1 cellular context compared by ENCODE assay signal in the genomic region with DNA sequence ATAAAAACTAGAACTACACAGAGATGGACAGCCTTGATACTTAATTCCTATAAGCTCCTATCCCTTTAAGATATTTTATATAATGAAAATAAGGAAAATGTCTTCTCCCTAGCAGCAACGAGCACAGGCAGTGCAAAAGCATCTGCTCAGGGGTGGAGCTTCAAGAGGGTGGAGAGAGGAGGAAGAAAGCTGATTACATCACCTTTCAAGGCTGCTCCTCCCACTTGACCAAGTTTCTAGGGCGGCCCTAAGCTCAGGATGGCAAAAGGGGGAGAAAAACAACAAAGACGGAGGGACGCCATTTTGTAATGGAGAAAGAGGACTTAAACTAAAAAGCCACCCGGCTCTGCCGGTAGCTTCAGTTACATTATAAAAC.
TF ChIP-seq lines count a peak whose summit lies in the region.

No MANE protein-coding gene starts in this region.

TF ChIP-seq in K562, 482 proteins besides CTCF, POLR2A, EP300 and RAD21 (continued from another document and continues in another):
- TF ChIP-seq TFAM (CRISPR knock-in tag; conservative IDR thresholded peaks at IDR 0.05) (no peak), POLR2G (IDR thresholded peaks at IDR 0.05; ENCODE audit: low read depth, low read length) (no peak), RCOR1 (IDR thresholded peaks at IDR 0.05; ENCODE audit: borderline replicate concordance in 1 of 2, low read depth in 2 of 2, low read length in 2 of 2) (peak in 1 of 2 experiments; percentile 70; a peak in 1 of 4 replicates), SMAD1 (IDR thresholded peaks at IDR 0.05; ENCODE audit: low read depth, low read length, partially characterized antibody) (peak; percentile 58), NFE2L1 (tag; IDR thresholded peaks at IDR 0.05; ENCODE audit: borderline replicate concordance, low read depth) (no peak), JUN (IDR thresholded peaks at IDR 0.05; ENCODE audit: borderline replicate concordance, low read depth, low read length) (peak; percentile 67; the same call in 1 of the 2 replicates), JUN (CRISPR knock-in tag; IDR thresholded peaks at IDR 0.05; ENCODE audit: borderline replicate concordance) (no peak), FOXJ3 (CRISPR knock-in tag; IDR thresholded peaks at IDR 0.05) (no peak), TCF3 (CRISPR knock-in tag; IDR thresholded peaks at IDR 0.05) (no peak), STAT5A (IDR thresholded peaks at IDR 0.05; ENCODE audit: borderline replicate concordance, low read length) (no peak), CSDE1 (IDR thresholded peaks at IDR 0.05) (no peak), HDAC3 (IDR thresholded peaks at IDR 0.05; ENCODE audit: borderline replicate concordance, partially characterized antibody) (no peak), ZNF696 (CRISPR knock-in tag; conservative IDR thresholded peaks at IDR 0.05) (no peak), NFRKB (IDR thresholded peaks at IDR 0.05; ENCODE audit: low read depth) (peak; percentile 100), ZNF232 (CRISPR knock-in tag; IDR thresholded peaks at IDR 0.05) (no peak), SMAD3 (CRISPR knock-in tag; conservative IDR thresholded peaks at IDR 0.05) (no peak; the same call in 1 of the 2 replicates), ZNF217 (CRISPR knock-in tag; IDR thresholded peaks at IDR 0.05) (no peak), FOXA1 (IDR thresholded peaks at IDR 0.05; ENCODE audit: borderline replicate concordance) (no peak), KLF6 (CRISPR knock-in tag; IDR thresholded peaks at IDR 0.05; ENCODE audit: borderline replicate concordance) (no peak; the same call in 1 of the 2 replicates), ARID2 (IDR thresholded peaks at IDR 0.05) (no peak), HCFC1 (IDR thresholded peaks at IDR 0.05; ENCODE audit: low read depth, low read length) (peak; percentile 45; the same call in 1 of the 2 replicates), ZNF644 (tag; IDR thresholded peaks at IDR 0.05; ENCODE audit: low read depth) (no peak; the same call in 1 of the 2 replicates), ETV5 (CRISPR knock-in tag; IDR thresholded peaks at IDR 0.05; ENCODE audit: low read depth) (0 out of 2 replicates have a peak, but pooled peaks have one; percentile 1), CAMTA2 (CRISPR knock-in tag; conservative IDR thresholded peaks at IDR 0.05) (no peak), MCM5 (IDR thresholded peaks at IDR 0.05; ENCODE audit: low read depth) (no peak), CREM (IDR thresholded peaks at IDR 0.05; ENCODE audit: low read depth) (peak; percentile 45), MAFG (tag; conservative IDR thresholded peaks at IDR 0.05) (no peak), RBFOX2 (IDR thresholded peaks at IDR 0.05; ENCODE audit: low read depth, low read length) (no peak), FIP1L1 (IDR thresholded peaks at IDR 0.05; ENCODE audit: low read depth, low read length, poor library complexity, severe bottlenecking) (no peak), TAF7 (tag; IDR thresholded peaks at IDR 0.05) (0 out of 2 replicates have a peak, but pooled peaks have one; percentile 83), ZNF263 (CRISPR knock-in tag; IDR thresholded peaks at IDR 0.05; ENCODE audit: borderline replicate concordance) (no peak), RHOXF2B (CRISPR knock-in tag; conservative IDR thresholded peaks at IDR 0.05) (no peak), TRIM28 (IDR thresholded peaks at IDR 0.05) (no peak), EWSR1 (IDR thresholded peaks at IDR 0.05; ENCODE audit: borderline replicate concordance, low read depth, partially characterized antibody) (peak; percentile 46), DACH1 (IDR thresholded peaks at IDR 0.05; ENCODE audit: partially characterized antibody) (no peak), HDGF (IDR thresholded peaks at IDR 0.05) (no peak), EZH2 (IDR thresholded peaks at IDR 0.05; ENCODE audit: borderline replicate concordance, low read depth, low read length) (no peak), KDM4B (IDR thresholded peaks at IDR 0.05; ENCODE audit: borderline replicate concordance in 2 of 2, low read depth in 1 of 2) (no peak), EP400 (IDR thresholded peaks at IDR 0.05) (peak; percentile 95), ZNF507 (tag; conservative IDR thresholded peaks at IDR 0.05) (no peak)
- TF ChIP-seq, protein P1, sequence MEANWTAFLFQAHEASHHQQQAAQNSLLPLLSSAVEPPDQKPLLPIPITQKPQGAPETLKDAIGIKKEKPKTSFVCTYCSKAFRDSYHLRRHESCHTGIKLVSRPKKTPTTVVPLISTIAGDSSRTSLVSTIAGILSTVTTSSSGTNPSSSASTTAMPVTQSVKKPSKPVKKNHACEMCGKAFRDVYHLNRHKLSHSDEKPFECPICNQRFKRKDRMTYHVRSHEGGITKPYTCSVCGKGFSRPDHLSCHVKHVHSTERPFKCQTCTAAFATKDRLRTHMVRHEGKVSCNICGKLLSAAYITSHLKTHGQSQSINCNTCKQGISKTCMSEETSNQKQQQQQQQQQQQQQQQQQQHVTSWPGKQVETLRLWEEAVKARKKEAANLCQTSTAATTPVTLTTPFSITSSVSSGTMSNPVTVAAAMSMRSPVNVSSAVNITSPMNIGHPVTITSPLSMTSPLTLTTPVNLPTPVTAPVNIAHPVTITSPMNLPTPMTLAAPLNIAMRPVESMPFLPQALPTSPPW (CRISPR knock-in tag; IDR thresholded peaks at IDR 0.05), result peak; percentile 81
- TF ChIP-seq, protein P2, sequence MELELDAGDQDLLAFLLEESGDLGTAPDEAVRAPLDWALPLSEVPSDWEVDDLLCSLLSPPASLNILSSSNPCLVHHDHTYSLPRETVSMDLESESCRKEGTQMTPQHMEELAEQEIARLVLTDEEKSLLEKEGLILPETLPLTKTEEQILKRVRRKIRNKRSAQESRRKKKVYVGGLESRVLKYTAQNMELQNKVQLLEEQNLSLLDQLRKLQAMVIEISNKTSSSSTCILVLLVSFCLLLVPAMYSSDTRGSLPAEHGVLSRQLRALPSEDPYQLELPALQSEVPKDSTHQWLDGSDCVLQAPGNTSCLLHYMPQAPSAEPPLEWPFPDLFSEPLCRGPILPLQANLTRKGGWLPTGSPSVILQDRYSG (tag; conservative IDR thresholded peaks at IDR 0.05; ENCODE audit: low read depth), result no peak
- TF ChIP-seq, protein P3, sequence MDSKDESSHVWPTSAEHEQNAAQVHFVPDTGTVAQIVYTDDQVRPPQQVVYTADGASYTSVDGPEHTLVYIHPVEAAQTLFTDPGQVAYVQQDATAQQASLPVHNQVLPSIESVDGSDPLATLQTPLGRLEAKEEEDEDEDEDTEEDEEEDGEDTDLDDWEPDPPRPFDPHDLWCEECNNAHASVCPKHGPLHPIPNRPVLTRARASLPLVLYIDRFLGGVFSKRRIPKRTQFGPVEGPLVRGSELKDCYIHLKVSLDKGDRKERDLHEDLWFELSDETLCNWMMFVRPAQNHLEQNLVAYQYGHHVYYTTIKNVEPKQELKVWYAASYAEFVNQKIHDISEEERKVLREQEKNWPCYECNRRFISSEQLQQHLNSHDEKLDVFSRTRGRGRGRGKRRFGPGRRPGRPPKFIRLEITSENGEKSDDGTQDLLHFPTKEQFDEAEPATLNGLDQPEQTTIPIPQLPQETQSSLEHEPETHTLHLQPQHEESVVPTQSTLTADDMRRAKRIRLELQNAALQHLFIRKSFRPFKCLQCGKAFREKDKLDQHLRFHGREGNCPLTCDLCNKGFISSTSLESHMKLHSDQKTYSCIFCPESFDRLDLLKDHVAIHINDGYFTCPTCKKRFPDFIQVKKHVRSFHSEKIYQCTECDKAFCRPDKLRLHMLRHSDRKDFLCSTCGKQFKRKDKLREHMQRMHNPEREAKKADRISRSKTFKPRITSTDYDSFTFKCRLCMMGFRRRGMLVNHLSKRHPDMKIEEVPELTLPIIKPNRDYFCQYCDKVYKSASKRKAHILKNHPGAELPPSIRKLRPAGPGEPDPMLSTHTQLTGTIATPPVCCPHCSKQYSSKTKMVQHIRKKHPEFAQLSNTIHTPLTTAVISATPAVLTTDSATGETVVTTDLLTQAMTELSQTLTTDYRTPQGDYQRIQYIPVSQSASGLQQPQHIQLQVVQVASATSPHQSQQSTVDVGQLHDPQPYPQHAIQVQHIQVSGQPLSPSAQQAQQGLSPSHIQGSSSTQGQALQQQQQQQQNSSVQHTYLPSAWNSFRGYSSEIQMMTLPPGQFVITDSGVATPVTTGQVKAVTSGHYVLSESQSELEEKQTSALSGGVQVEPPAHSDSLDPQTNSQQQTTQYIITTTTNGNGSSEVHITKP (IDR thresholded peaks at IDR 0.05; ENCODE audit: partially characterized antibody), result peak; percentile 86
- TF ChIP-seq, protein P4, sequence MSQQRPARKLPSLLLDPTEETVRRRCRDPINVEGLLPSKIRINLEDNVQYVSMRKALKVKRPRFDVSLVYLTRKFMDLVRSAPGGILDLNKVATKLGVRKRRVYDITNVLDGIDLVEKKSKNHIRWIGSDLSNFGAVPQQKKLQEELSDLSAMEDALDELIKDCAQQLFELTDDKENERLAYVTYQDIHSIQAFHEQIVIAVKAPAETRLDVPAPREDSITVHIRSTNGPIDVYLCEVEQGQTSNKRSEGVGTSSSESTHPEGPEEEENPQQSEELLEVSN (IDR thresholded peaks at IDR 0.05; ENCODE audit: borderline replicate concordance in 1 of 2, extremely low read depth in 1 of 2, insufficient read depth in 1 of 2, insufficient read length in 1 of 2, low read depth in 1 of 2, low read length in 1 of 2, poor library complexity in 1 of 2, severe bottlenecking in 1 of 2), result no peak
- TF ChIP-seq, protein P5, sequence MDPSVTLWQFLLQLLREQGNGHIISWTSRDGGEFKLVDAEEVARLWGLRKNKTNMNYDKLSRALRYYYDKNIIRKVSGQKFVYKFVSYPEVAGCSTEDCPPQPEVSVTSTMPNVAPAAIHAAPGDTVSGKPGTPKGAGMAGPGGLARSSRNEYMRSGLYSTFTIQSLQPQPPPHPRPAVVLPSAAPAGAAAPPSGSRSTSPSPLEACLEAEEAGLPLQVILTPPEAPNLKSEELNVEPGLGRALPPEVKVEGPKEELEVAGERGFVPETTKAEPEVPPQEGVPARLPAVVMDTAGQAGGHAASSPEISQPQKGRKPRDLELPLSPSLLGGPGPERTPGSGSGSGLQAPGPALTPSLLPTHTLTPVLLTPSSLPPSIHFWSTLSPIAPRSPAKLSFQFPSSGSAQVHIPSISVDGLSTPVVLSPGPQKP (CRISPR knock-in tag; IDR thresholded peaks at IDR 0.05), result no peak
- TF ChIP-seq, protein P6, sequence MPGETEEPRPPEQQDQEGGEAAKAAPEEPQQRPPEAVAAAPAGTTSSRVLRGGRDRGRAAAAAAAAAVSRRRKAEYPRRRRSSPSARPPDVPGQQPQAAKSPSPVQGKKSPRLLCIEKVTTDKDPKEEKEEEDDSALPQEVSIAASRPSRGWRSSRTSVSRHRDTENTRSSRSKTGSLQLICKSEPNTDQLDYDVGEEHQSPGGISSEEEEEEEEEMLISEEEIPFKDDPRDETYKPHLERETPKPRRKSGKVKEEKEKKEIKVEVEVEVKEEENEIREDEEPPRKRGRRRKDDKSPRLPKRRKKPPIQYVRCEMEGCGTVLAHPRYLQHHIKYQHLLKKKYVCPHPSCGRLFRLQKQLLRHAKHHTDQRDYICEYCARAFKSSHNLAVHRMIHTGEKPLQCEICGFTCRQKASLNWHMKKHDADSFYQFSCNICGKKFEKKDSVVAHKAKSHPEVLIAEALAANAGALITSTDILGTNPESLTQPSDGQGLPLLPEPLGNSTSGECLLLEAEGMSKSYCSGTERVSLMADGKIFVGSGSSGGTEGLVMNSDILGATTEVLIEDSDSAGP (CRISPR knock-in tag; IDR thresholded peaks at IDR 0.05), result no peak
- TF ChIP-seq, protein P7, sequence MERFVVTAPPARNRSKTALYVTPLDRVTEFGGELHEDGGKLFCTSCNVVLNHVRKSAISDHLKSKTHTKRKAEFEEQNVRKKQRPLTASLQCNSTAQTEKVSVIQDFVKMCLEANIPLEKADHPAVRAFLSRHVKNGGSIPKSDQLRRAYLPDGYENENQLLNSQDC (CRISPR knock-in tag; IDR thresholded peaks at IDR 0.05), result no peak
- TF ChIP-seq, protein P8, sequence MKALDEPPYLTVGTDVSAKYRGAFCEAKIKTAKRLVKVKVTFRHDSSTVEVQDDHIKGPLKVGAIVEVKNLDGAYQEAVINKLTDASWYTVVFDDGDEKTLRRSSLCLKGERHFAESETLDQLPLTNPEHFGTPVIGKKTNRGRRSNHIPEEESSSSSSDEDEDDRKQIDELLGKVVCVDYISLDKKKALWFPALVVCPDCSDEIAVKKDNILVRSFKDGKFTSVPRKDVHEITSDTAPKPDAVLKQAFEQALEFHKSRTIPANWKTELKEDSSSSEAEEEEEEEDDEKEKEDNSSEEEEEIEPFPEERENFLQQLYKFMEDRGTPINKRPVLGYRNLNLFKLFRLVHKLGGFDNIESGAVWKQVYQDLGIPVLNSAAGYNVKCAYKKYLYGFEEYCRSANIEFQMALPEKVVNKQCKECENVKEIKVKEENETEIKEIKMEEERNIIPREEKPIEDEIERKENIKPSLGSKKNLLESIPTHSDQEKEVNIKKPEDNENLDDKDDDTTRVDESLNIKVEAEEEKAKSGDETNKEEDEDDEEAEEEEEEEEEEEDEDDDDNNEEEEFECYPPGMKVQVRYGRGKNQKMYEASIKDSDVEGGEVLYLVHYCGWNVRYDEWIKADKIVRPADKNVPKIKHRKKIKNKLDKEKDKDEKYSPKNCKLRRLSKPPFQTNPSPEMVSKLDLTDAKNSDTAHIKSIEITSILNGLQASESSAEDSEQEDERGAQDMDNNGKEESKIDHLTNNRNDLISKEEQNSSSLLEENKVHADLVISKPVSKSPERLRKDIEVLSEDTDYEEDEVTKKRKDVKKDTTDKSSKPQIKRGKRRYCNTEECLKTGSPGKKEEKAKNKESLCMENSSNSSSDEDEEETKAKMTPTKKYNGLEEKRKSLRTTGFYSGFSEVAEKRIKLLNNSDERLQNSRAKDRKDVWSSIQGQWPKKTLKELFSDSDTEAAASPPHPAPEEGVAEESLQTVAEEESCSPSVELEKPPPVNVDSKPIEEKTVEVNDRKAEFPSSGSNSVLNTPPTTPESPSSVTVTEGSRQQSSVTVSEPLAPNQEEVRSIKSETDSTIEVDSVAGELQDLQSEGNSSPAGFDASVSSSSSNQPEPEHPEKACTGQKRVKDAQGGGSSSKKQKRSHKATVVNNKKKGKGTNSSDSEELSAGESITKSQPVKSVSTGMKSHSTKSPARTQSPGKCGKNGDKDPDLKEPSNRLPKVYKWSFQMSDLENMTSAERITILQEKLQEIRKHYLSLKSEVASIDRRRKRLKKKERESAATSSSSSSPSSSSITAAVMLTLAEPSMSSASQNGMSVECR (CRISPR knock-in tag; IDR thresholded peaks at IDR 0.05), result no peak
- TF ChIP-seq, protein P9, sequence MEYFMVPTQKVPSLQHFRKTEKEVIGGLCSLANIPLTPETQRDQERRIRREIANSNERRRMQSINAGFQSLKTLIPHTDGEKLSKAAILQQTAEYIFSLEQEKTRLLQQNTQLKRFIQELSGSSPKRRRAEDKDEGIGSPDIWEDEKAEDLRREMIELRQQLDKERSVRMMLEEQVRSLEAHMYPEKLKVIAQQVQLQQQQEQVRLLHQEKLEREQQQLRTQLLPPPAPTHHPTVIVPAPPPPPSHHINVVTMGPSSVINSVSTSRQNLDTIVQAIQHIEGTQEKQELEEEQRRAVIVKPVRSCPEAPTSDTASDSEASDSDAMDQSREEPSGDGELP (CRISPR knock-in tag; IDR thresholded peaks at IDR 0.05; ENCODE audit: borderline replicate concordance), result peak; percentile 31; the same call in 1 of the 2 replicates
- TF ChIP-seq, protein P10, sequence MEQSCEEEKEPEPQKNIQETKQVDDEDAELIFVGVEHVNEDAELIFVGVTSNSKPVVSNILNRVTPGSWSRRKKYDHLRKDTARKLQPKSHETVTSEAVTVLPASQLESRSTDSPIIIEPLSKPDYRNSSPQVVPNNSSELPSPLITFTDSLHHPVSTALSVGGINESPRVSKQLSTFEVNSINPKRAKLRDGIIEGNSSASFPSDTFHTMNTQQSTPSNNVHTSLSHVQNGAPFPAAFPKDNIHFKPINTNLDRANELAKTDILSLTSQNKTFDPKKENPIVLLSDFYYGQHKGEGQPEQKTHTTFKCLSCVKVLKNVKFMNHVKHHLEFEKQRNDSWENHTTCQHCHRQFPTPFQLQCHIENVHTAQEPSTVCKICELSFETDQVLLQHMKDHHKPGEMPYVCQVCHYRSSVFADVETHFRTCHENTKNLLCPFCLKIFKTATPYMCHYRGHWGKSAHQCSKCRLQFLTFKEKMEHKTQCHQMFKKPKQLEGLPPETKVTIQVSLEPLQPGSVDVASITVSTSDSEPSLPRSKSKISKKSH (CRISPR knock-in tag; IDR thresholded peaks at IDR 0.05), result no peak
